Comparison of ENCODE assay signal across 4 cellular contexts in the genomic region with DNA sequence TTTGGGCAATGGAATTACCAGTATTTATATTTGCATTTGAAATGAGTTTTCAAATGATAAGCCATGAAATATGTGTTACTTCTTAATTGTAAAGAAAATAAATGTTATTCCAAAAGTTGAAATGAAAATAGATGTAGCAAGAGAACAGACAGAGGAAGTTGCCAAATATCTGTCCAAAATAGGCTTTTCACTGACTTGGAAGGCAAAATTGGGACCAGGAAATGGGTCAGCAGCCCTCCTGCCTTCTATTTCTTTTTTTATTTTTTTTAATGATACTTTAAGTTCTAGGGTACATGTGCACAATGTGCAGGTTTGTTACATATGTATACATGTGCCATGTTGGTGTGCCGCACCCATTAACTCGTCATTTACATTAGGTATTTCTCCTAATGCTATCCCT. TPM values are rescaled to one million over a fixed set of nuclear protein-coding genes. Genes with fewer than 3 reads are reported as not detected.
"Had no signal": no experiment of that assay in that cellular context is flagged by ENCODE, and none has a peak within 500 bp of the region (broad histone marks: within the 10 kb centered on the region; RNA-seq: fewer than 3 reads in every experiment).

No MANE protein-coding gene starts in this region.

RNA-seq across cellular contexts. Expression of a gene that starts 8.1 kb away (rescaled TPM):
- total RNA-seq: activated CD8-positive, alpha-beta T cell treated with anti-CD3 and anti-CD28 coated beads for 36 hours; activated T-helper 17 cell treated with anti-CD3 and anti-CD28 coated beads, Interleukin-2, amount 50 U/mL, for 72 hours; foreskin keratinocyte; T-helper 2 cell treated with Interferon-gamma antibody and Interleukin-4, amounts not matched to agents 100 ng/mL and 5 ng/mL, for 36 hours had no signal
- polyA plus RNA-seq: foreskin keratinocyte had no signal
